Comparison of ENCODE assay signal across 9 cellular contexts in the genomic region with DNA sequence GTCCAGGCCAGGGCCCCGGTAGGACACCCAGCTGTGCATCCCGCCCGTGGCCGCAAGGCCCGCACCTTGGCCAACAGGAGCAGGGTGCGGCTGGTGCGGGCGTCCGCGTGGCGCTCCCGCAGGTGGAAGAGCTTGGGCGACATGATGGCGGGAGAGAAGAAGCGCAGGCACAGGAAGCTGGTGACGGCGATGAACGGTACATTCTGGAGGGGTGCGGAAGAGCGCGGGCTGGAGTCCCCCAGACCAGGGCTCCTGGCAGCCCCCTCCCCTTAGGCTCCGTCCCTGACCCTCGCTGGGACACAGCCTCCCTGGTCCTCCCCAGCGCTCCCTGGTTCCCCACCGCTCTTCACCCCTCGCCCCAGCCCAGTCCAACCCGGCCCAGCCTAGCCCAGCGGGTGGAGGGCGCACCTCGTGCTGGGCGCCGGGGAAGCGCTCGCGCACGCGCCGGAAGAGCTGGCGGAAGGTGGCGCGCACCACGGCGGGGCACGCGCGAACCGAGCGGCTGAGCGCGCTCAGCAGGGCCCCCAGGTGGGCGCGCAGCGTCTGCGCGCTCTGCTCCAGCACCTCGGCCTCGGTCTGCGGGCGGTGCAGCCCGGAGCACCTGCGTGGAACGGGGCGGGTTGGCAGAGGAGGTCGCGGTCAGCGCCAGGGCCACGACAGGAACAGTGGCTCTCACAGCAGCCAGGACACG. TPM values are rescaled to one million over a fixed set of nuclear protein-coding genes. Genes with fewer than 3 reads are reported as not detected.
DNase-seq lines count a peak whose midpoint lies in the region; ATAC-seq and TF ChIP-seq lines count a peak whose summit lies in the region.
"Not testable (repeated sequence)": the region's sequence is repeated elsewhere in the genome, so short reads cannot be mapped to it uniquely, and the experiment has no call there.
"Had no signal": no experiment of that assay in that cellular context is flagged by ENCODE, and none has a peak within 500 bp of the region (broad histone marks: within the 10 kb centered on the region; RNA-seq: fewer than 3 reads in every experiment).

No MANE protein-coding gene starts in this region.

- TF ChIP-seq CTCF in upper lobe of right lung (IDR thresholded peaks at IDR 0.05): not testable (repeated sequence)

- ATAC-seq in GM18858 (IDR thresholded peaks at IDR 0.05; ENCODE audit: unreplicated experiment) (peak; percentile 65), GM19467 (IDR thresholded peaks at IDR 0.05; ENCODE audit: unreplicated experiment) (peak; percentile 66), HG02588 (IDR thresholded peaks at IDR 0.05; ENCODE audit: unreplicated experiment) (peak; percentile 76), HG03064 (IDR thresholded peaks at IDR 0.05; ENCODE audit: low read depth, unreplicated experiment) (peak; percentile 64), HG03520 (IDR thresholded peaks at IDR 0.05; ENCODE audit: unreplicated experiment) (peak; percentile 70), left lobe of liver (peak; percentile 52), upper lobe of right lung (peak; percentile 57)
- peak; percentile 80 to 81 for ATAC-seq in activated T-cell treated with anti-CD3 and anti-CD28 coated beads, Interleukin-2, amount 50 U/mL, for 4 hours

- H3K4me3 Mint-ChIP-seq in activated T-cell treated with anti-CD3 and anti-CD28 coated beads, Interleukin-2, amount 50 U/mL, for 4 hours: not testable (repeated sequence)

- not testable (repeated sequence) for H3K27me3 ChIP-seq in upper lobe of right lung

- intact Hi-C loops in upper lobe of right lung (cut with DNase I): not testable (repeated sequence)

- not testable (repeated sequence) for H3K4me3 ChIP-seq in upper lobe of right lung

- H3K4me1 ChIP-seq in upper lobe of right lung: not testable (repeated sequence)

- H3K36me3 ChIP-seq in upper lobe of right lung: not testable (repeated sequence)

- not testable (repeated sequence) for H3K9me3 ChIP-seq in upper lobe of right lung

- not testable (repeated sequence) for H3K36me3 Mint-ChIP-seq in activated T-cell treated with anti-CD3 and anti-CD28 coated beads, Interleukin-2, amount 50 U/mL, for 4 hours (ENCODE audit: insufficient read depth)

- not testable (repeated sequence) for H3K27ac ChIP-seq in upper lobe of right lung

- not testable (repeated sequence) for H3K9me3 Mint-ChIP-seq in activated T-cell treated with anti-CD3 and anti-CD28 coated beads, Interleukin-2, amount 50 U/mL, for 4 hours

- not testable (repeated sequence) for H3K4me1 Mint-ChIP-seq in activated T-cell treated with anti-CD3 and anti-CD28 coated beads, Interleukin-2, amount 50 U/mL, for 4 hours (ENCODE audit: low read depth)

- not testable (repeated sequence) for DNase-seq in activated T-cell treated with anti-CD3 and anti-CD28 coated beads, Interleukin-2, amount 50 U/mL, for 4 hours; left lobe of liver (ENCODE audit: low spot score); upper lobe of right lung

- H3K27me3 Mint-ChIP-seq in activated T-cell treated with anti-CD3 and anti-CD28 coated beads, Interleukin-2, amount 50 U/mL, for 4 hours (ENCODE audit: low read depth): not testable (repeated sequence)

RNA-seq across cellular contexts. Expression of a gene that starts 15.9 kb away (rescaled TPM):
- 10 to 100 TPM; 67.3 to 77.4 (median 72.0) TPM for total RNA-seq in activated T-cell treated with anti-CD3 and anti-CD28 coated beads, Interleukin-2, amount 50 U/mL, for 4 hours
- total RNA-seq in left lobe of liver (29.9 TPM), upper lobe of right lung (35.0 TPM)

RNA-seq across cellular contexts. Expression of a gene that starts 23.0 kb away (rescaled TPM):
- total RNA-seq in activated T-cell treated with anti-CD3 and anti-CD28 coated beads, Interleukin-2, amount 50 U/mL, for 4 hours: 10 to 100 TPM; 20.0 to 50.1 (median 35.7) TPM
- total RNA-seq in left lobe of liver (2.9 TPM), upper lobe of right lung (30.0 TPM)

RNA-seq across cellular contexts. Expression of a gene that starts 29.8 kb away (rescaled TPM):
- 10 to 100 TPM; 54.8 to 57.9 (median 57.7) TPM for total RNA-seq in activated T-cell treated with anti-CD3 and anti-CD28 coated beads, Interleukin-2, amount 50 U/mL, for 4 hours
- 16.4 TPM for total RNA-seq in left lobe of liver
- total RNA-seq in upper lobe of right lung: 15.7 TPM

RNA-seq across cellular contexts. Expression of a gene that starts 30.0 kb away (rescaled TPM):
- total RNA-seq in activated T-cell treated with anti-CD3 and anti-CD28 coated beads, Interleukin-2, amount 50 U/mL, for 4 hours: 10 to 100 TPM; 13.7 to 15.4 (median 15.0) TPM
- total RNA-seq in left lobe of liver: 8.3 TPM
- total RNA-seq in upper lobe of right lung: 7.4 TPM

RNA-seq across cellular contexts. Expression of a gene that starts 48.9 kb away (rescaled TPM):
- 1 to 10 TPM; 4.7 to 8.5 (median 7.9) TPM for total RNA-seq in activated T-cell treated with anti-CD3 and anti-CD28 coated beads, Interleukin-2, amount 50 U/mL, for 4 hours
- total RNA-seq in left lobe of liver (8.5 TPM), upper lobe of right lung (19.3 TPM)
- total RNA-seq: G401 had no signal
